Comparison of ENCODE assay signal across 8 cellular contexts in genomic region chr14:69767369-69767999, GRCh38. TPM values are rescaled to one million over a fixed set of nuclear protein-coding genes. Genes with fewer than 3 reads are reported as not detected.
A peak's percentile ranks its signal among the peaks of the same experiment; 100 is the strongest.
DNase-seq lines count a peak whose midpoint lies in the region; ATAC-seq and TF ChIP-seq lines count a peak whose summit lies in the region.

No MANE protein-coding gene starts in this region.

- no peaks in the 10 kb centered on the region for H3K9me3 ChIP-seq in aorta (ENCODE audit: control insufficient read depth, low read length)

- intact Hi-C loops in aorta (cut with DNase I), result no loop called here

- in situ Hi-C loops in astrocyte of the cerebellum (cut with HindIII; ENCODE audit: low sequenced_read_pairs), result no loop called here

- H3K4me3 ChIP-seq in astrocyte of the cerebellum (ENCODE audit: low read depth, low read length) (peak overlapping the region; percentile 93), aorta (ENCODE audit: low read length in 2 of 2) (peak overlapping the region; percentile 95 to 96)

- H3K4me1 ChIP-seq in aorta (ENCODE audit: control insufficient read depth in 1 of 2, insufficient read depth in 2 of 2, low read length in 2 of 2), result peaks cover 5 to 7% of the 10 kb centered on the region in 2 donors

- TF ChIP-seq CTCF in astrocyte of the cerebellum (IDR thresholded peaks at IDR 0.05; ENCODE audit: low read depth, low read length, missing control alignments), result no peak

- H3K27ac ChIP-seq in aorta (ENCODE audit: low read depth in 1 of 2, low read length in 2 of 2), result peak overlapping the region; percentile 94 to 100

- WGBS in aorta, 2 donors, result 0% methylated on average over 46 to 54 of the region's 54 CpGs

- ATAC-seq in GM18502 (IDR thresholded peaks at IDR 0.05; ENCODE audit: poor library complexity, unreplicated experiment) (peak; percentile 71), HG02973 (IDR thresholded peaks at IDR 0.05; ENCODE audit: unreplicated experiment) (peak; percentile 76), aorta (ENCODE audit: low FRiP score) (peak; percentile 95)

- peaks cover 0 to 9% of the 10 kb centered on the region in 2 donors for H3K36me3 ChIP-seq in aorta (ENCODE audit: control insufficient read depth in 1 of 2, insufficient read depth in 2 of 2, low read length in 1 of 2)

- DNase-seq in NCI-H1930 (lab: John Stamatoyannopoulos, UW) (peak; percentile 85 to 93), T-helper 9 cell (peak; percentile 81), astrocyte of the cerebellum (ENCODE audit: low read depth) (peak; percentile 76), hippocampal formation (lab: John Stamatoyannopoulos, UW) (peak; percentile 86 to 88), renal cortical epithelial cell (ENCODE audit: low read depth) (peak; percentile 73), aorta (peak; percentile 95 to 97)

- H3K27me3 ChIP-seq in aorta (ENCODE audit: control insufficient read depth in 1 of 2, insufficient read depth in 2 of 2, low read length in 1 of 2), result no peaks in the 10 kb centered on the region

RNA-seq across cellular contexts. Expression of gene SRSF5, which starts 0.5 kb away (rescaled TPM):
- total RNA-seq in renal cortical epithelial cell (124 and 291 TPM in 2 replicates), aorta (100 to 1,000 TPM; 349 to 440 TPM)
- polyA plus RNA-seq in aorta, result 100 to 1,000 TPM; 136 to 532 TPM

RNA-seq across cellular contexts. Expression of gene SLC10A1, which starts 29.6 kb away (rescaled TPM):
- total RNA-seq in renal cortical epithelial cell (not detected in 2 replicates), aorta (not detected)
- polyA plus RNA-seq in aorta, result not detected

Comparison
In these comparisons a context has a peak if more than half of its experiments do, and no peak if none do; other contexts are left out.
1. Peak in every context shown above with its lines: DNase-seq, ATAC-seq, H3K4me3 ChIP-seq and H3K27ac ChIP-seq.